Comparison of ENCODE assay signal across 17 cellular contexts in the genomic region with DNA sequence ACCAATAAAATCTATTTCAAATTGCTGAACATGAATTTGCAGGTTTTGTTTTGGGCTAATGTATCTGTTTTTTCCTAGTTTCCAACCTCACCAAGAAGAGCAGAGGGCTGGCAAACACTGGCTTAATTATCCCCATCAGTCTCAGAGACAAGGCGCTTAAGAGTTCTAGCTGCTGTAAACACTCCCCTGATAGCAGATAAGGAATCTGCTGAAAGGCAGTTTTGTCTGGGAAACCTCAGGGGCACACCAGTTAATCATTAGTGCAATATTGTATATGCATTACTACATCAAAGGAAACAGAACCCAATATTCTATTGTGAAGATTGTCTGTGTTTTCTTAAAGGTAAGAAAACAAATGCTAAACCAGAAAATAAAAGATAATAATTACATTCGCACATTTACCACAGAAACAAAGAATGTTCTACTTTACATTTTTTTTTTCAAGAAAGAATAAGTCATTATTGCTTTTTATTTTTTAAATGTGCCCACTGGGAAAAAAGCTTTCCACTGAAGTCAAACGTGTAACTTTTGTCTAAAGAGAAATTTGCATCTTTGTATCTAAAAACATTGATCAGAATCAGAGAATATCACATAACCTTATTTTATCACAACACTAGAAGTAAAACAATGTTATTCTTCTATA.
DNase-seq lines count a peak whose midpoint lies in the region; ATAC-seq and TF ChIP-seq lines count a peak whose summit lies in the region.
"Had no signal": no experiment of that assay in that cellular context is flagged by ENCODE, and none has a peak within 500 bp of the region (broad histone marks: within the 10 kb centered on the region; RNA-seq: fewer than 3 reads in every experiment).

No MANE protein-coding gene starts in this region.

- no peaks in the 10 kb centered on the region for H3K9me3 ChIP-seq in ascending aorta
- H3K9me3 ChIP-seq in neural cell (ENCODE audit: low read length): no peaks in the 10 kb centered on the region
- H3K9me3 ChIP-seq: heart right ventricle, MG63 had no signal

- no peaks in the 10 kb centered on the region for H3K79me2 ChIP-seq in neural cell (replicated peaks; ENCODE audit: insufficient read depth, low read length)

- no peaks in the 10 kb centered on the region for H3K27me3 Mint-ChIP-seq in activated naive CD8-positive, alpha-beta T cell treated with anti-CD3 and anti-CD28 coated beads for 36 hours
- H3K27me3 Mint-ChIP-seq: activated CD8-positive, alpha-beta memory T cell treated with anti-CD3 and anti-CD28 coated beads, Interleukin-2, amount 10 ng/mL, durations not matched to agents 7 days and 5 days; CD8-positive, alpha-beta memory T cell; stimulated activated naive CD8-positive, alpha-beta T cell treated with anti-CD3 and anti-CD28 coated beads, Interleukin-15, Interleukin-2, amounts not matched to agents 100 ng/mL and 50 ng/mL, for 24 hours had no signal

- in situ Hi-C loops in G401 (cut with HindIII; ENCODE audit: low sequenced_read_pairs): no loop called here

- no peak for TF ChIP-seq RAD21 in neural cell (conservative IDR thresholded peaks at IDR 0.05)

- H3K36me3 ChIP-seq in ascending aorta: no peaks in the 10 kb centered on the region
- H3K36me3 ChIP-seq in neural cell (ENCODE audit: insufficient read depth, low read length): no peaks in the 10 kb centered on the region
- H3K36me3 ChIP-seq: heart right ventricle, MG63 had no signal

- H4K20me1 ChIP-seq in neural cell (ENCODE audit: insufficient read depth): no peaks in the 10 kb centered on the region

- peak overlapping the region; percentile 18 to 57 for H3K27ac ChIP-seq in ascending aorta
- no peak overlapping the region for H3K27ac ChIP-seq in neural cell (ENCODE audit: low read length)
- H3K27ac ChIP-seq: heart right ventricle had no signal

- no peaks in the 10 kb centered on the region for H3K9me2 ChIP-seq in neural cell (ENCODE audit: insufficient read depth, low read length)

- intact Hi-C loops in ascending aorta (cut with DNase I): loop anchor here (10.0 kb wide), 1 partner anchor 215 kb away; no protein-coding TSS in a partner anchor

- no peak overlapping the region for H3K27ac Mint-ChIP-seq in stimulated activated effector memory CD8-positive, alpha-beta T cell treated with anti-CD3 and anti-CD28 coated beads, Interleukin-12 subunit alpha, Interleukin-12 subunit beta, amount 100 ng/mL, for 72 hours
- H3K27ac Mint-ChIP-seq in activated naive CD8-positive, alpha-beta T cell treated with anti-CD3 and anti-CD28 coated beads for 36 hours: no peak overlapping the region
- H3K27ac Mint-ChIP-seq: activated CD8-positive, alpha-beta memory T cell treated with anti-CD3 and anti-CD28 coated beads, Interleukin-2, amount 10 ng/mL, durations not matched to agents 7 days and 5 days; CD8-positive, alpha-beta memory T cell; stimulated activated naive CD8-positive, alpha-beta T cell treated with anti-CD3 and anti-CD28 coated beads, Interleukin-15, Interleukin-2, amounts not matched to agents 100 ng/mL and 50 ng/mL, for 24 hours had no signal

- H3K4me3 ChIP-seq in ascending aorta: no peak overlapping the region
- no peak overlapping the region for H3K4me3 ChIP-seq in neural cell (ENCODE audit: low read length)
- H3K4me3 ChIP-seq: heart right ventricle, MG63 had no signal

- H3K27me3 ChIP-seq in ascending aorta (no peaks in the 10 kb centered on the region), neural cell (ENCODE audit: insufficient read depth, low read depth, low read length) (no peaks in the 10 kb centered on the region)
- H3K27me3 ChIP-seq: heart right ventricle, MG63 had no signal

- no peaks in the 10 kb centered on the region for H3F3A ChIP-seq in neural cell (ENCODE audit: insufficient read depth, low read length, poor library complexity, severe bottlenecking)

- TF ChIP-seq CTCF in ascending aorta (IDR thresholded peaks at IDR 0.05) (no peak), neural cell (IDR thresholded peaks at IDR 0.05; ENCODE audit: poor library complexity, severe bottlenecking) (no peak)

- H3K36me3 Mint-ChIP-seq in stimulated activated effector memory CD8-positive, alpha-beta T cell treated with anti-CD3 and anti-CD28 coated beads, Interleukin-12 subunit alpha, Interleukin-12 subunit beta, amount 100 ng/mL, for 72 hours: no peaks in the 10 kb centered on the region
- no peaks in the 10 kb centered on the region for H3K36me3 Mint-ChIP-seq in activated naive CD8-positive, alpha-beta T cell treated with anti-CD3 and anti-CD28 coated beads for 36 hours
- H3K36me3 Mint-ChIP-seq: activated CD8-positive, alpha-beta memory T cell treated with anti-CD3 and anti-CD28 coated beads, Interleukin-2, amount 10 ng/mL, durations not matched to agents 7 days and 5 days; CD8-positive, alpha-beta memory T cell had no signal

- no peaks in the 10 kb centered on the region for H3K4me1 Mint-ChIP-seq in stimulated activated effector memory CD8-positive, alpha-beta T cell treated with anti-CD3 and anti-CD28 coated beads, Interleukin-12 subunit alpha, Interleukin-12 subunit beta, amount 100 ng/mL, for 72 hours
- H3K4me1 Mint-ChIP-seq in activated naive CD8-positive, alpha-beta T cell treated with anti-CD3 and anti-CD28 coated beads for 36 hours: no peaks in the 10 kb centered on the region
- H3K4me1 Mint-ChIP-seq: activated CD8-positive, alpha-beta memory T cell treated with anti-CD3 and anti-CD28 coated beads, Interleukin-2, amount 10 ng/mL, durations not matched to agents 7 days and 5 days; CD8-positive, alpha-beta memory T cell had no signal

- H3K4me2 ChIP-seq in neural cell (ENCODE audit: low read length): no peak overlapping the region

- DNase-seq in COLO829 (ENCODE audit: low spot score) (peak; percentile 34), G401 (ENCODE audit: low spot score) (peak; percentile 30), ascending aorta (ENCODE audit: low spot score in 2 of 2) (no peak), putamen (ENCODE audit: low spot score) (no peak)
- DNase-seq in stimulated activated effector memory CD8-positive, alpha-beta T cell treated with anti-CD3 and anti-CD28 coated beads, Interleukin-12 subunit alpha, Interleukin-12 subunit beta, amount 100 ng/mL, for 72 hours (ENCODE audit: low spot score in 2 of 2): no peak
- no peak for DNase-seq in activated naive CD8-positive, alpha-beta T cell treated with anti-CD3 and anti-CD28 coated beads for 36 hours
- DNase-seq: activated CD4-positive, alpha-beta T cell treated with anti-CD3 and anti-CD28 coated beads for 4 hours; activated CD8-positive, alpha-beta memory T cell treated with anti-CD3 and anti-CD28 coated beads, Interleukin-2, amount 10 ng/mL, durations not matched to agents 7 days and 5 days; CD8-positive, alpha-beta memory T cell; heart right ventricle; IMR-90; MG63; NCI-H2029 treated with DMSO at 0.1 percent for 48 hours had no signal

- no peak overlapping the region for H2AFZ ChIP-seq in neural cell (ENCODE audit: low read depth, low read length)

- no peak overlapping the region for H3K4me3 Mint-ChIP-seq in stimulated activated effector memory CD8-positive, alpha-beta T cell treated with anti-CD3 and anti-CD28 coated beads, Interleukin-12 subunit alpha, Interleukin-12 subunit beta, amount 100 ng/mL, for 72 hours
- no peak overlapping the region for H3K4me3 Mint-ChIP-seq in activated naive CD8-positive, alpha-beta T cell treated with anti-CD3 and anti-CD28 coated beads for 36 hours
- H3K4me3 Mint-ChIP-seq: activated CD8-positive, alpha-beta memory T cell treated with anti-CD3 and anti-CD28 coated beads, Interleukin-2, amount 10 ng/mL, durations not matched to agents 7 days and 5 days; CD8-positive, alpha-beta memory T cell; stimulated activated naive CD8-positive, alpha-beta T cell treated with anti-CD3 and anti-CD28 coated beads, Interleukin-15, Interleukin-2, amounts not matched to agents 100 ng/mL and 50 ng/mL, for 24 hours had no signal

- H3K9me3 Mint-ChIP-seq in stimulated activated effector memory CD8-positive, alpha-beta T cell treated with anti-CD3 and anti-CD28 coated beads, Interleukin-12 subunit alpha, Interleukin-12 subunit beta, amount 100 ng/mL, for 72 hours: peaks cover 8% of the 10 kb centered on the region
- no peaks in the 10 kb centered on the region for H3K9me3 Mint-ChIP-seq in activated naive CD8-positive, alpha-beta T cell treated with anti-CD3 and anti-CD28 coated beads for 36 hours
- H3K9me3 Mint-ChIP-seq: stimulated activated naive CD8-positive, alpha-beta T cell treated with anti-CD3 and anti-CD28 coated beads, Interleukin-15, Interleukin-2, amounts not matched to agents 100 ng/mL and 50 ng/mL, for 24 hours had no signal

- H3K4me1 ChIP-seq in ascending aorta: peaks cover 5 to 8% of the 10 kb centered on the region in 2 donors

- H3K9ac ChIP-seq in neural cell (ENCODE audit: low read length): no peak overlapping the region

- TF ChIP-seq EP300 in neural cell (conservative IDR thresholded peaks at IDR 0.05; ENCODE audit: poor library complexity, severe bottlenecking): peak; percentile 13

- ATAC-seq in stimulated activated effector memory CD8-positive, alpha-beta T cell treated with anti-CD3 and anti-CD28 coated beads, Interleukin-12 subunit alpha, Interleukin-12 subunit beta, amount 100 ng/mL, for 72 hours: no peak
- no peak for ATAC-seq in GM21360 (IDR thresholded peaks at IDR 0.05; ENCODE audit: unreplicated experiment)
- ATAC-seq: activated CD8-positive, alpha-beta memory T cell treated with anti-CD3 and anti-CD28 coated beads, Interleukin-2, amount 10 ng/mL, durations not matched to agents 7 days and 5 days; heart right ventricle; Panc1 had no signal

TF ChIP-seq in neural cell, 6 proteins besides CTCF, POLR2A, EP300 and RAD21 (continues in another document):
- TF ChIP-seq SMC3 (conservative IDR thresholded peaks at IDR 0.05; ENCODE audit: poor library complexity): no peak
- TF ChIP-seq EZH2 (IDR thresholded peaks at IDR 0.05; ENCODE audit: borderline replicate concordance, insufficient read depth, low read length, poor library complexity, severe bottlenecking): no peak

Comparison
In these comparisons a context has a peak if more than half of its experiments do, and no peak if none do; other contexts are left out.
1. DNase-seq: peak in COLO829 (single experiment) and G401 (single experiment); none in ascending aorta (0 of 2), stimulated activated effector memory CD8-positive, alpha-beta T cell treated with anti-CD3 and anti-CD28 coated beads, Interleukin-12 subunit alpha, Interleukin-12 subunit beta, amount 100 ng/mL, for 72 hours (0 of 2), activated naive CD8-positive, alpha-beta T cell treated with anti-CD3 and anti-CD28 coated beads for 36 hours (single experiment) and putamen (single experiment).